33 cellular contexts compared by ENCODE assay signal in the genomic region with DNA sequence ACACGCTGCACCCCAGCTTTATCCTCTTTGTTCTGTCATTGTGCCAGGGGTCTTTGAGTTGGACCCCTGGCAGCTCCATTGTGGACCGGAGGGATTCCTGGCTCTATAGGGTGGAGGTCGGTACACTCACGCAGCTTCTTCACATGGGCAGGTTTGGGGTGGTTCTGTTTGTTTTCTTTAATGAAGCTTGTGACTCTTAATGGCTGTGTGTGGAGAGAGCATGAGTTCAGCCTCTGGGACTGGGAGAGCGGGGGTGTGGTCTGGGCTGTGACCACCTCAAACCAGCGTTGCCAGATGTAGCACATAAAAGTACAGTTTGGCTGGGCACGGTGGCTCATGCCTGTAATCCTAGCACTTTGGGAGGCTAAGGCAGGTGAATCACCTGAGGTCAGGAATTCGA. TPM values are rescaled to one million over a fixed set of nuclear protein-coding genes. Genes with fewer than 3 reads are reported as not detected.
A peak's percentile ranks its signal among the peaks of the same experiment; 100 is the strongest.
DNase-seq lines count a peak whose midpoint lies in the region; ATAC-seq, FAIRE-seq and TF ChIP-seq lines count a peak whose summit lies in the region.
"Had no signal": no experiment of that assay in that cellular context is flagged by ENCODE, and none has a peak within 500 bp of the region (broad histone marks: within the 10 kb centered on the region; RNA-seq: fewer than 3 reads in every experiment).

No MANE protein-coding gene starts in this region.

- DNase-seq in Calu3 (no peak), astrocyte (ENCODE audit: low read depth) (no peak), memory B cell (ENCODE audit: low spot score in 2 of 2) (no peak), NCI-H1417 treated with DMSO at 0.1 percent for 48 hours (lab: John Stamatoyannopoulos, UW) (no peak), small intestine (no peak)
- no peak for DNase-seq in stimulated activated naive B cell treated with anti-CD40 and anti-IgM and Interleukin-4, amounts not matched to agents 10 μg/mL and 1 μg/mL and 100 μg/mL, for 72 hours
- DNase-seq in activated CD8-positive, alpha-beta memory T cell treated with anti-CD3 and anti-CD28 coated beads for 24 hours, result no peak
- DNase-seq in CD8-positive, alpha-beta memory T cell, result no peak
- DNase-seq: activated CD4-positive, CD25-positive, alpha-beta regulatory T cell treated with anti-CD3 and anti-CD28 coated beads, Interleukin-2, amount 50 U/mL, for 72 hours; activated CD8-positive, alpha-beta T cell treated with anti-CD3 and anti-CD28 coated beads for 36 hours; activated gamma-delta T cell; brain microvascular endothelial cell; cortex of kidney; esophagus squamous epithelium; gastrocnemius medialis; GF-D8; islet precursor cell; Kasumi-1; NCI-H1694 treated with DMSO at 0.1 percent for 48 hours; NCI-H2171; NCI-H524; NK-92 treated with Interleukin-12 subunit alpha and Interleukin-12 subunit beta, amount 100 ng/mL, for 24 hours; PC-9; stimulated activated CD4-positive, alpha-beta T cell treated with anti-CD3 and anti-CD28 coated beads, Interleukin-4, amount 100 ng/mL, for 24 hours; stimulated activated naive CD4-positive, alpha-beta T cell treated with Interleukin-2 at 50 U/mL for 16 hours; T-cell; transverse colon had no signal

- H3K9me3 ChIP-seq in astrocyte (ENCODE audit: insufficient read depth, low read depth, low read length) (no peaks in the 10 kb centered on the region), small intestine (ENCODE audit: control insufficient read depth, low read depth) (no peaks in the 10 kb centered on the region)
- no peaks in the 10 kb centered on the region for H3K9me3 ChIP-seq in CD8-positive, alpha-beta memory T cell (ENCODE audit: low read length)
- H3K9me3 ChIP-seq: A549, esophagus squamous epithelium, gastrocnemius medialis, transverse colon had no signal

- H3K9ac ChIP-seq in astrocyte (ENCODE audit: low read length), result no peak overlapping the region

- no TSS peak for BruUV-seq in Calu3 (replicated peaks; lab: Mats Ljungman, UMichigan)

- H4K20me1 ChIP-seq in astrocyte (ENCODE audit: insufficient read depth, low read length), result no peaks in the 10 kb centered on the region

- POLR2A ChIA-PET in CD8-positive, alpha-beta memory T cell (lab: Charles Lee), result interaction anchor here (0.6 to 0.7 kb wide), 2 partner anchors 67 to 330 kb away, joined by 4 read pairs; no protein-coding TSS in a partner anchor

- H3K4me3 Mint-ChIP-seq in Calu3 (ENCODE audit: low read depth, unreplicated experiment) (no peak overlapping the region), astrocyte (ENCODE audit: unreplicated experiment) (no peak overlapping the region), memory B cell (no peak overlapping the region)
- H3K4me3 Mint-ChIP-seq in stimulated activated naive B cell treated with anti-CD40 and anti-IgM and Interleukin-4, amounts not matched to agents 10 μg/mL and 1 μg/mL and 100 μg/mL, for 72 hours, result no peak overlapping the region
- H3K4me3 Mint-ChIP-seq in CD8-positive, alpha-beta memory T cell, result no peak overlapping the region
- H3K4me3 Mint-ChIP-seq: activated CD8-positive, alpha-beta T cell treated with anti-CD3 and anti-CD28 coated beads for 36 hours; B cell; GM23338; T-cell had no signal

- intact Hi-C loops in Calu3 (cut with micrococcal nuclease; ENCODE audit: unreplicated experiment), result no loop called here

- peaks cover 81% of the 10 kb centered on the region for H3K36me3 Mint-ChIP-seq in Calu3 (ENCODE audit: insufficient read depth, unreplicated experiment)
- H3K36me3 Mint-ChIP-seq in astrocyte (ENCODE audit: low read depth, unreplicated experiment), result peaks cover 18% of the 10 kb centered on the region
- H3K36me3 Mint-ChIP-seq in memory B cell, result peaks cover 10% of the 10 kb centered on the region
- peaks cover 55 to 74% of the 10 kb centered on the region in 2 donors for H3K36me3 Mint-ChIP-seq in stimulated activated naive B cell treated with anti-CD40 and anti-IgM and Interleukin-4, amounts not matched to agents 10 μg/mL and 1 μg/mL and 100 μg/mL, for 72 hours
- H3K36me3 Mint-ChIP-seq in CD8-positive, alpha-beta memory T cell, result peaks cover 0 to 2% (median 0%) of the 10 kb centered on the region in 3 donors

- H3K4me1 ChIP-seq in astrocyte (ENCODE audit: insufficient read depth, low read length) (peaks cover 32% of the 10 kb centered on the region), small intestine (ENCODE audit: control insufficient read depth in 2 of 2, insufficient read depth in 1 of 2, low read depth in 1 of 2, low read length in 1 of 2) (peaks cover 4 to 19% of the 10 kb centered on the region in 2 donors)
- peaks cover 4% of the 10 kb centered on the region for H3K4me1 ChIP-seq in CD8-positive, alpha-beta memory T cell (ENCODE audit: insufficient read depth, low read length)

- H3K36me3 ChIP-seq in astrocyte (ENCODE audit: insufficient read depth, low read length) (peaks cover 6% of the 10 kb centered on the region), small intestine (ENCODE audit: control insufficient read depth in 2 of 2, insufficient read depth in 2 of 2, low read length in 2 of 2) (peaks cover 0 to 4% of the 10 kb centered on the region in 2 donors)
- H3K36me3 ChIP-seq in CD8-positive, alpha-beta memory T cell (ENCODE audit: insufficient read depth, low read length), result no peaks in the 10 kb centered on the region

- no peaks in the 10 kb centered on the region for H3K79me2 ChIP-seq in astrocyte (ENCODE audit: insufficient read depth, low read length)

- H3K27ac ChIP-seq in astrocyte (ENCODE audit: low read depth, low read length), result no peak overlapping the region
- H3K27ac ChIP-seq in CD8-positive, alpha-beta memory T cell (ENCODE audit: low read depth, low read length), result no peak overlapping the region
- no peak overlapping the region for H3K27ac ChIP-seq in small intestine (ENCODE audit: low read depth in 1 of 2, low read length in 1 of 2)
- H3K27ac ChIP-seq: A549, brain microvascular endothelial cell, PC-9, transverse colon had no signal

- H3K4me1 Mint-ChIP-seq in Calu3 (ENCODE audit: low read depth, unreplicated experiment) (peaks cover 28% of the 10 kb centered on the region), astrocyte (ENCODE audit: low read depth, unreplicated experiment) (peaks cover 41% of the 10 kb centered on the region), memory B cell (peaks cover 4% of the 10 kb centered on the region)
- H3K4me1 Mint-ChIP-seq in stimulated activated naive B cell treated with anti-CD40 and anti-IgM and Interleukin-4, amounts not matched to agents 10 μg/mL and 1 μg/mL and 100 μg/mL, for 72 hours, result peaks cover 37 to 53% of the 10 kb centered on the region in 2 donors
- H3K4me1 Mint-ChIP-seq in CD8-positive, alpha-beta memory T cell, result peaks cover 2 to 7% (median 7%) of the 10 kb centered on the region in 3 donors

- 89 to 95% (median 93%) methylated on average over 8 of the region's 8 CpGs for WGBS in small intestine, 3 donors

- H3K27me3 ChIP-seq in astrocyte (ENCODE audit: insufficient read depth, low read length) (no peaks in the 10 kb centered on the region), small intestine (ENCODE audit: control insufficient read depth in 2 of 2, insufficient read depth in 2 of 2, low read length in 2 of 2) (no peaks in the 10 kb centered on the region)
- H3K27me3 ChIP-seq in CD8-positive, alpha-beta memory T cell (ENCODE audit: insufficient read depth, low read length, poor library complexity, severe bottlenecking), result no peaks in the 10 kb centered on the region
- H3K27me3 ChIP-seq: brain microvascular endothelial cell, esophagus squamous epithelium, gastrocnemius medialis, transverse colon had no signal

- TF ChIP-seq CTCF in Calu3 (IDR thresholded peaks at IDR 0.05; ENCODE audit: unreplicated experiment), result no peak
- TF ChIP-seq CTCF in astrocyte (IDR thresholded peaks at IDR 0.05; ENCODE audit: insufficient read depth, low read depth, low read length), result no peak

- peak overlapping the region; percentile 23 for H3K27ac Mint-ChIP-seq in Calu3 (ENCODE audit: unreplicated experiment)
- H3K27ac Mint-ChIP-seq in astrocyte (ENCODE audit: unreplicated experiment), result peak overlapping the region; percentile 66
- H3K27ac Mint-ChIP-seq in memory B cell, result peak overlapping the region; percentile 48
- H3K27ac Mint-ChIP-seq in stimulated activated naive B cell treated with anti-CD40 and anti-IgM and Interleukin-4, amounts not matched to agents 10 μg/mL and 1 μg/mL and 100 μg/mL, for 72 hours, result peak overlapping the region; percentile 2
- no peak overlapping the region for H3K27ac Mint-ChIP-seq in CD8-positive, alpha-beta memory T cell
- H3K27ac Mint-ChIP-seq: activated CD8-positive, alpha-beta T cell treated with anti-CD3 and anti-CD28 coated beads for 36 hours; B cell; GM23338; T-cell had no signal

- ATAC-seq in memory B cell (ENCODE audit: low read depth), result no peak
- ATAC-seq in stimulated activated naive B cell treated with anti-CD40 and anti-IgM and Interleukin-4, amounts not matched to agents 10 μg/mL and 1 μg/mL and 100 μg/mL, for 72 hours (replicated peaks), result no peak
- ATAC-seq: A549; activated CD8-positive, alpha-beta T cell treated with anti-CD3 and anti-CD28 coated beads for 36 hours; gastrocnemius medialis; GM23338; T-cell had no signal

- H2AFZ ChIP-seq in astrocyte (ENCODE audit: low read depth, low read length), result no peak overlapping the region
- H2AFZ ChIP-seq: GM23338, PC-9 had no signal

- no peak overlapping the region for H3K4me3 ChIP-seq in astrocyte (ENCODE audit: insufficient read depth, low read depth, low read length)
- H3K4me3 ChIP-seq in CD8-positive, alpha-beta memory T cell (ENCODE audit: low read length), result no peak overlapping the region
- H3K4me3 ChIP-seq in small intestine (ENCODE audit: low read depth in 1 of 2, low read length in 2 of 2), result no peak overlapping the region
- H3K4me3 ChIP-seq: A549, esophagus squamous epithelium, gastrocnemius medialis, GM23338, lung, PC-9, transverse colon had no signal

- H3K9me3 Mint-ChIP-seq in Calu3 (ENCODE audit: low read depth, unreplicated experiment) (no peaks in the 10 kb centered on the region), astrocyte (ENCODE audit: unreplicated experiment) (no peaks in the 10 kb centered on the region), memory B cell (no peaks in the 10 kb centered on the region)
- H3K9me3 Mint-ChIP-seq in stimulated activated naive B cell treated with anti-CD40 and anti-IgM and Interleukin-4, amounts not matched to agents 10 μg/mL and 1 μg/mL and 100 μg/mL, for 72 hours, result no peaks in the 10 kb centered on the region
- no peaks in the 10 kb centered on the region for H3K9me3 Mint-ChIP-seq in CD8-positive, alpha-beta memory T cell
- H3K9me3 Mint-ChIP-seq: activated CD8-positive, alpha-beta T cell treated with anti-CD3 and anti-CD28 coated beads for 36 hours; GM23338; T-cell had no signal

- CTCF ChIA-PET in Calu3 (lab: Charles Lee), result interaction anchor here (0.6 kb wide), 1 partner anchor 482 kb away, joined by 3 read pairs; no protein-coding TSS in a partner anchor
- CTCF ChIA-PET in CD8-positive, alpha-beta memory T cell (lab: Charles Lee), result interaction anchor here (0.8 to 3.0 kb wide), 6 partner anchors 12 to 192 kb away, joined by 3 to 12 read pairs (median 4); partner anchors contain the start of gene NAGLU

- H3K27me3 Mint-ChIP-seq in Calu3 (ENCODE audit: unreplicated experiment) (no peaks in the 10 kb centered on the region), astrocyte (ENCODE audit: low read depth, unreplicated experiment) (no peaks in the 10 kb centered on the region), memory B cell (no peaks in the 10 kb centered on the region)
- H3K27me3 Mint-ChIP-seq in stimulated activated naive B cell treated with anti-CD40 and anti-IgM and Interleukin-4, amounts not matched to agents 10 μg/mL and 1 μg/mL and 100 μg/mL, for 72 hours, result no peaks in the 10 kb centered on the region
- peaks cover 7 to 15% of the 10 kb centered on the region in 2 donors for H3K27me3 Mint-ChIP-seq in CD8-positive, alpha-beta memory T cell
- H3K27me3 Mint-ChIP-seq: activated CD8-positive, alpha-beta T cell treated with anti-CD3 and anti-CD28 coated beads for 36 hours; B cell; T-cell had no signal

- FAIRE-seq in astrocyte (lab: Jason Lieb, UNC) (no peak), small intestine (lab: Jason Lieb, UNC) (no peak)
- FAIRE-seq: A549, HTR-8/SVneo, TTC549 had no signal

- no peak overlapping the region for H3K4me2 ChIP-seq in astrocyte (ENCODE audit: low read length)
- H3K4me2 ChIP-seq: A549, GM23338, PC-9 had no signal

RNA-seq across cellular contexts. Expression of gene NAGLU, which starts 21.2 kb away (rescaled TPM):
- total RNA-seq in Calu3 (2022) (53.8 and 59.1 TPM in 2 replicates), astrocyte (19.3 and 25.9 TPM in 2 replicates)
- total RNA-seq in CD8-positive, alpha-beta memory T cell, result 10 to 100 TPM; 15.8 to 17.4 TPM
- polyA plus RNA-seq in CD8-positive, alpha-beta memory T cell, result 17.0 TPM
- 10 to 100 TPM; 25.3 to 36.2 (median 29.1) TPM for polyA plus RNA-seq in small intestine

RNA-seq across cellular contexts. Expression of gene HSD17B1, which starts 37.9 kb away (rescaled TPM):
- total RNA-seq in Calu3 (2022) (0.88 and 1.0 TPM in 2 replicates), astrocyte (1.5 and 1.7 TPM in 2 replicates)
- under 1 TPM; 0.29 to 0.37 TPM for total RNA-seq in CD8-positive, alpha-beta memory T cell
- 0.48 TPM for polyA plus RNA-seq in CD8-positive, alpha-beta memory T cell
- 1 to 10 TPM; 2.0 to 2.7 (median 2.4) TPM for polyA plus RNA-seq in small intestine

RNA-seq across cellular contexts. Expression of gene COASY, which starts 47.1 kb away (rescaled TPM):
- 159 and 163 TPM in 2 replicates for total RNA-seq in Calu3 (2022)
- 52.0 and 54.2 TPM in 2 replicates for total RNA-seq in astrocyte
- total RNA-seq in CD8-positive, alpha-beta memory T cell, result 100 to 1,000 TPM; 103 to 107 TPM
- polyA plus RNA-seq in CD8-positive, alpha-beta memory T cell, result 65.6 TPM
- 100 to 1,000 TPM in 2 of 3 donors, 10 to 100 TPM in 1; 93.7 to 153 (median 109) TPM for polyA plus RNA-seq in small intestine

RNA-seq across cellular contexts. Expression of gene MLX, which starts 52.0 kb away (rescaled TPM):
- total RNA-seq in Calu3 (2022) (65.0 and 69.8 TPM in 2 replicates), astrocyte (26.5 and 29.9 TPM in 2 replicates)
- 10 to 100 TPM; 61.8 to 62.3 TPM for total RNA-seq in CD8-positive, alpha-beta memory T cell
- polyA plus RNA-seq in CD8-positive, alpha-beta memory T cell, result 52.1 TPM
- 100 to 1,000 TPM in 2 of 3 donors, 10 to 100 TPM in 1; 58.1 to 144 (median 121) TPM for polyA plus RNA-seq in small intestine

RNA-seq across cellular contexts. Expression of gene ATP6V0A1, which starts 56.2 kb away (rescaled TPM):
- 140 and 141 TPM in 2 replicates for total RNA-seq in Calu3 (2022)
- total RNA-seq in astrocyte, result 75.8 and 78.6 TPM in 2 replicates
- total RNA-seq in CD8-positive, alpha-beta memory T cell, result 1 to 10 TPM; 3.0 to 3.6 TPM
- 5.5 TPM for polyA plus RNA-seq in CD8-positive, alpha-beta memory T cell
- 10 to 100 TPM; 38.7 to 85.9 (median 52.4) TPM for polyA plus RNA-seq in small intestine

Comparison
In these comparisons a context has a peak if more than half of its experiments do, and no peak if none do; other contexts are left out.
1. H3K27ac Mint-ChIP-seq: peak in Calu3 (single experiment), astrocyte (single experiment), memory B cell (single experiment) and stimulated activated naive B cell treated with anti-CD40 and anti-IgM and Interleukin-4, amounts not matched to agents 10 μg/mL and 1 μg/mL and 100 μg/mL, for 72 hours (single experiment); none in CD8-positive, alpha-beta memory T cell (0 of 8).